ENCODE assay signal across 12 cellular contexts in genomic region chr7:32048970-32049369, GRCh38. TPM values are rescaled to one million over a fixed set of nuclear protein-coding genes. Genes with fewer than 3 reads are reported as not detected.
DNase-seq lines count a peak whose midpoint lies in the region; ATAC-seq and TF ChIP-seq lines count a peak whose summit lies in the region.
"Had no signal": no experiment of that assay in that cellular context is flagged by ENCODE, and none has a peak within 500 bp of the region (broad histone marks: within the 10 kb centered on the region; RNA-seq: fewer than 3 reads in every experiment).

No MANE protein-coding gene starts in this region.

- H3K4me1 ChIP-seq in Caco-2, result no peaks in the 10 kb centered on the region

- POLR2A ChIA-PET in Caco-2 (lab: Charles Lee), result no interaction called here

- no peak overlapping the region for H3K27ac Mint-ChIP-seq in Caco-2 (ENCODE audit: unreplicated experiment)
- H3K27ac Mint-ChIP-seq: memory B cell, T-helper 17 cell had no signal

- H3K36me3 Mint-ChIP-seq in Caco-2 (ENCODE audit: insufficient read depth, unreplicated experiment), result no peaks in the 10 kb centered on the region
- H3K36me3 Mint-ChIP-seq: memory B cell had no signal

- H3K36me3 ChIP-seq in Caco-2 (ENCODE audit: control insufficient read depth, insufficient read depth, low read length), result no peaks in the 10 kb centered on the region

- peak; percentile 72 for ATAC-seq in GM18909 (IDR thresholded peaks at IDR 0.05; ENCODE audit: poor library complexity, unreplicated experiment)
- ATAC-seq in HG02678 (IDR thresholded peaks at IDR 0.05; ENCODE audit: unreplicated experiment), result peak; percentile 67
- ATAC-seq: right cardiac atrium, T-helper 17 cell had no signal

- CTCF ChIA-PET in Caco-2 (lab: Charles Lee), result no interaction called here

- H3K4me3 ChIP-seq in Caco-2 (ENCODE audit: low read depth, low read length), result no peak overlapping the region

- H3K27me3 Mint-ChIP-seq in Caco-2 (ENCODE audit: insufficient read depth, unreplicated experiment), result no peaks in the 10 kb centered on the region
- H3K27me3 Mint-ChIP-seq: memory B cell, T-helper 17 cell had no signal

- H3K4me1 Mint-ChIP-seq in Caco-2 (ENCODE audit: low read depth, unreplicated experiment), result no peaks in the 10 kb centered on the region
- H3K4me1 Mint-ChIP-seq: T-helper 17 cell had no signal

- H3K9me3 Mint-ChIP-seq in Caco-2 (ENCODE audit: unreplicated experiment), result no peaks in the 10 kb centered on the region
- H3K9me3 Mint-ChIP-seq: memory B cell had no signal

- intact Hi-C loops in Caco-2 (cut with micrococcal nuclease; ENCODE audit: unreplicated experiment), result no loop called here

- H3K4me3 Mint-ChIP-seq in Caco-2 (ENCODE audit: unreplicated experiment), result no peak overlapping the region
- H3K4me3 Mint-ChIP-seq: memory B cell, T-helper 17 cell had no signal

- H3K9me3 ChIP-seq in Caco-2, result no peaks in the 10 kb centered on the region

- no peak for TF ChIP-seq CTCF in Caco-2 (IDR thresholded peaks at IDR 0.05; ENCODE audit: insufficient read depth in 1 of 2, low read depth in 1 of 2, low read length in 1 of 2, severe bottlenecking in 1 of 2, unreplicated experiment in 1 of 2)

- DNase-seq in M059J (ENCODE audit: low read depth), result peak; percentile 69
- DNase-seq in renal cortical epithelial cell (ENCODE audit: low read depth), result peak; percentile 82
- no peak for DNase-seq in activated CD8-positive, alpha-beta memory T cell treated with anti-CD3 and anti-CD28 coated beads, Interleukin-2, amount 50 U/mL, for 48 hours
- no peak for DNase-seq in NCI-H2029 treated with DMSO at 0.1 percent for 48 hours (lab: John Stamatoyannopoulos, UW)
- DNase-seq in Caco-2, result no peak
- DNase-seq: activated CD8-positive, alpha-beta memory T cell treated with anti-CD3 and anti-CD28 coated beads for 24 hours; DMS79 treated with DMSO at 0.1 percent for 48 hours; right cardiac atrium; T-helper 17 cell had no signal

- BruUV-seq in Caco-2 (replicated peaks; lab: Mats Ljungman, UMichigan), result no TSS peak

- no peaks in the 10 kb centered on the region for H3K27me3 ChIP-seq in Caco-2 (replicated peaks; ENCODE audit: control insufficient read depth, insufficient read depth, low read length)

RNA-seq across cellular contexts. Expression of gene PDE1C, which starts 21.2 kb away (rescaled TPM):
- total RNA-seq in M059J (2014; rRNA removed; shearing (Covaris generic)), result 43.5 and 70.6 TPM in 2 replicates
- 2.3 and 6.1 TPM in 2 replicates for total RNA-seq in renal cortical epithelial cell
- total RNA-seq in Caco-2 (2022), result not detected in 2 replicates
- total RNA-seq: T-helper 17 cell had no signal

Comparison
In these comparisons a context has a peak if more than half of its experiments do, and no peak if none do; other contexts are left out.
1. DNase-seq: peak in M059J (single experiment) and renal cortical epithelial cell (single experiment); none in activated CD8-positive, alpha-beta memory T cell treated with anti-CD3 and anti-CD28 coated beads, Interleukin-2, amount 50 U/mL, for 48 hours (single experiment), NCI-H2029 treated with DMSO at 0.1 percent for 48 hours (single experiment) and Caco-2 (0 of 2).